Comparison of ENCODE assay signal across 1 cellular context in the genomic region with DNA sequence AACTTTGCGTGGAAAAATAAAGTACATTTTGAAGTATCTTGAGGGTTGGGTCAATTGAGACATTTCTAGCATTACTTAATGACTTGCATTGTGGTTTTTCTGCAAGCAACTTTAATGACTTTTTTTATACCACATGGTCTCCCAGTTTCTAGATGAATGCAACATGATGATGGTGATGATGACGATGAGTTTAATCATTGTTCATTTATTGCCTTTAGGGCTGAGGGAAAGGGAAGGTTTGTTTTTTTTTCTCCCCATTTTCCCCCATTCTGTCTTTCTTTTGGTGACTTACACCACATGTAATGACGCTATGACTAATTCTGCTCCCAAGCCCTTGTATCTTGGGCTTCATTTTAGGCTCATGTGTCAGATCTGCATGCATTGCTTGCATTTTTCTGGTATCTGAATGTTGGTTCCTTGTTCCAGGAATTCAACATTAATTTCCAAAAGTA.
A peak's percentile ranks its signal among the peaks of the same experiment; 100 is the strongest.
TF ChIP-seq lines count a peak whose summit lies in the region.

No MANE protein-coding gene starts in this region.

TF ChIP-seq in HEK293, 187 proteins besides CTCF, POLR2A, EP300 and RAD21 (continued from another document):
- 0 out of 2 replicates have a peak, but pooled peaks have one; percentile 23 for TF ChIP-seq ZNF629 (tag by site-specific recombination; IDR thresholded peaks at IDR 0.05)
